Comparison of ENCODE assay signal across 33 cellular contexts in the genomic region with DNA sequence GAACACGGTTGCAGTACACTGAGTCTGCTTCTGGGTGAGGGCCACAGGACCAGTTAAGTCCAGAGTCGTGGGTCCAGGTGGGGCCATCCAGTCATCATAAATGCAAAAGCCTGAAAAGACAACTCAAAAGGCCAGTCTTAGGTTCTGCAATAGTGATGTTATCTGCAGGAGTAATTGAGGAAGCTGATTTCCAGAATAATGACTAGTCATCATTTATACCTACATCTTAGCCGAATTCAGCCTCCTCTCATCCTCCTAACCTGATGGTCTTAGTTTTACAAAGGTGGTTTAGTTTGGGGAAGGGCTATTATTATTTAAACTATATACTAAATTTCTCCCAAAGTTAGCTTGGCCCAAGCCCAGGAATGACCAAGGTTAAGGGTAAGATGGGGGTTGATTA. TPM values are rescaled to one million over a fixed set of nuclear protein-coding genes. Genes with fewer than 3 reads are reported as not detected.
DNase-seq lines count a peak whose midpoint lies in the region; ATAC-seq, FAIRE-seq and TF ChIP-seq lines count a peak whose summit lies in the region.
"Had no signal": no experiment of that assay in that cellular context is flagged by ENCODE, and none has a peak within 500 bp of the region (broad histone marks: within the 10 kb centered on the region; RNA-seq: fewer than 3 reads in every experiment).

No MANE protein-coding gene starts in this region.

- H3K27ac Mint-ChIP-seq in MCF 10A (ENCODE audit: low read depth, unreplicated experiment) (peak overlapping the region; percentile 61), osteocyte (ENCODE audit: unreplicated experiment) (no peak overlapping the region)
- H3K27ac Mint-ChIP-seq: CD14-positive monocyte; CD4-positive, alpha-beta memory T cell; CD4-positive, CD25-positive, alpha-beta regulatory T cell; CD8-positive, alpha-beta memory T cell had no signal

- dilution Hi-C loops in mammary epithelial cell (cut with HindIII; ENCODE audit: low sequenced_read_pairs) = no loop called here

- 80% methylated on average over 3 of the region's 3 CpGs for WGBS in mammary epithelial cell (ENCODE audit: low coverage, missing lambda C conversion rate)
- 10% methylated on average over 3 of the region's 3 CpGs for WGBS in A549 (ENCODE audit: missing lambda C conversion rate)

- no peaks in the 10 kb centered on the region for H3F3A ChIP-seq in Loucy (ENCODE audit: low read depth)

- BruUV-seq in MCF 10A (replicated peaks; lab: Mats Ljungman, UMichigan) (no TSS peak), mammary epithelial cell (replicated peaks; lab: Mats Ljungman, UMichigan) (no TSS peak)

- no peaks in the 10 kb centered on the region for H3K9me2 ChIP-seq in Loucy (replicated peaks; ENCODE audit: low read depth, low read length)

- H3K4me3 ChIP-seq in mammary epithelial cell (replicated peaks in 1 of 3; ENCODE audit: insufficient read depth in 1 of 3, low read depth in 2 of 3, low read length in 3 of 3) (no peak overlapping the region), A549 (no peak overlapping the region), Loucy (ENCODE audit: low read length, poor library complexity, severe bottlenecking) (no peak overlapping the region), HAP-1 (no peak overlapping the region)
- H3K4me3 ChIP-seq: BLaER1, GM12878 had no signal

- TF ChIP-seq RAD21 in A549 (conservative IDR thresholded peaks at IDR 0.05 in 1 of 2, IDR thresholded peaks at IDR 0.05 in 1 of 2) = no peak

- H3K4me3 Mint-ChIP-seq in MCF 10A (ENCODE audit: unreplicated experiment) (no peak overlapping the region), osteocyte (ENCODE audit: unreplicated experiment) (no peak overlapping the region)
- H3K4me3 Mint-ChIP-seq: CD4-positive, alpha-beta memory T cell; CD4-positive, CD25-positive, alpha-beta regulatory T cell; CD8-positive, alpha-beta memory T cell had no signal

- H3K4me2 ChIP-seq in mammary epithelial cell (ENCODE audit: insufficient read depth, low read depth, low read length) (no peak overlapping the region), A549 (no peak overlapping the region), Loucy (ENCODE audit: low read depth, low read length, poor library complexity, severe bottlenecking) (no peak overlapping the region)
- H3K4me2 ChIP-seq: BLaER1 had no signal

- TF ChIP-seq EP300 in A549 (IDR thresholded peaks at IDR 0.05) = no peak

- peaks cover 2% of the 10 kb centered on the region for H3K27me3 ChIP-seq in mammary epithelial cell (ENCODE audit: insufficient read depth, low read length)
- H3K27me3 ChIP-seq in Loucy (ENCODE audit: insufficient read depth, low read length, poor library complexity, severe bottlenecking) = no peaks in the 10 kb centered on the region
- H3K27me3 ChIP-seq in HAP-1 (ENCODE audit: low read depth) = no peaks in the 10 kb centered on the region
- H3K27me3 ChIP-seq: BE2C, BLaER1 had no signal

- H3K4me1 Mint-ChIP-seq in MCF 10A (ENCODE audit: insufficient read depth, unreplicated experiment) (peaks cover 63% of the 10 kb centered on the region), osteocyte (ENCODE audit: unreplicated experiment) (no peaks in the 10 kb centered on the region)
- H3K4me1 Mint-ChIP-seq: CD4-positive, alpha-beta memory T cell; CD8-positive, alpha-beta memory T cell had no signal

- H3K9me3 ChIP-seq in mammary epithelial cell (replicated peaks; ENCODE audit: insufficient read depth, low read length) (no peaks in the 10 kb centered on the region), A549 (no peaks in the 10 kb centered on the region), Loucy (ENCODE audit: insufficient read depth, low read depth, low read length) (no peaks in the 10 kb centered on the region), HAP-1 (no peaks in the 10 kb centered on the region)
- H3K9me3 ChIP-seq: BE2C, BLaER1 had no signal

- intact Hi-C loops in MCF 10A (cut with micrococcal nuclease) (no loop called here), mammary epithelial cell (cut with micrococcal nuclease) (no loop called here)

- H3K9me3 Mint-ChIP-seq in MCF 10A (ENCODE audit: unreplicated experiment) = no peaks in the 10 kb centered on the region
- no peaks in the 10 kb centered on the region for H3K9me3 Mint-ChIP-seq in osteocyte (ENCODE audit: unreplicated experiment)
- H3K9me3 Mint-ChIP-seq: CD4-positive, alpha-beta memory T cell; CD8-positive, alpha-beta memory T cell had no signal

- no peak for FAIRE-seq in A549 (lab: Jason Lieb, UNC)
- FAIRE-seq: GM12878, GM12892, GM18507 had no signal

- no peaks in the 10 kb centered on the region for H3K27me3 Mint-ChIP-seq in MCF 10A (ENCODE audit: insufficient read depth, unreplicated experiment)
- peaks cover 11% of the 10 kb centered on the region for H3K27me3 Mint-ChIP-seq in osteocyte (ENCODE audit: unreplicated experiment)
- H3K27me3 Mint-ChIP-seq: CD4-positive, CD25-positive, alpha-beta regulatory T cell had no signal

- H3K9ac ChIP-seq in mammary epithelial cell (ENCODE audit: insufficient read depth, low read length) (no peak overlapping the region), Loucy (ENCODE audit: low read depth, low read length, poor library complexity, severe bottlenecking) (no peak overlapping the region)
- H3K9ac ChIP-seq: BLaER1 had no signal

- in situ Hi-C loops in mammary epithelial cell (cut with MboI; ENCODE audit: low sequenced_read_pairs in 2 of 2) (no loop called here), HAP-1 (cut with MboI; ENCODE audit: low sequenced_read_pairs) (no loop called here)

- H3K36me3 Mint-ChIP-seq in MCF 10A (ENCODE audit: insufficient read depth, unreplicated experiment) (peaks cover 6% of the 10 kb centered on the region), osteocyte (ENCODE audit: unreplicated experiment) (no peaks in the 10 kb centered on the region)
- H3K36me3 Mint-ChIP-seq: CD14-positive monocyte; CD4-positive, alpha-beta memory T cell; CD4-positive, CD25-positive, alpha-beta regulatory T cell; CD8-positive, alpha-beta memory T cell had no signal

- H4K20me1 ChIP-seq in mammary epithelial cell (ENCODE audit: insufficient read depth, low read length) = no peaks in the 10 kb centered on the region
- H4K20me1 ChIP-seq in Loucy (ENCODE audit: insufficient read depth, low read length, poor library complexity, severe bottlenecking) = no peaks in the 10 kb centered on the region
- H4K20me1 ChIP-seq: BLaER1 had no signal

- CTCF ChIA-PET in MCF 10A (lab: Yijun Ruan, JAX) = interaction anchor here (0.7 to 10.0 kb wide), 5 partner anchors 37 to 750 kb away, joined by 3 to 198 read pairs (median 4); no protein-coding TSS in a partner anchor
- CTCF ChIA-PET in mammary epithelial cell (lab: Charles Lee; ENCODE audit: low non-redundant PET) = no interaction called here
- CTCF ChIA-PET in A549 (lab: Yijun Ruan, JAX) = interaction anchor here (5.4 kb wide), 1 partner anchor 89 kb away, joined by 29 read pairs; no protein-coding TSS in a partner anchor

- DNase-seq in MCF 10A (ENCODE audit: unreplicated experiment) (no peak), mammary epithelial cell (no peak), A549 (ENCODE audit: low read depth in 1 of 2, low spot score in 1 of 2) (no peak), osteocyte (ENCODE audit: extremely low spot score, unreplicated experiment) (peak; percentile 19), HAP-1 (ENCODE audit: low spot score in 2 of 2) (no peak), superior temporal gyrus (ENCODE audit: extremely low spot score) (no peak)
- DNase-seq: ACHN; BE2C; C1 segment of cervical spinal cord; CD4-positive, alpha-beta memory T cell; CD4-positive, CD25-positive, alpha-beta regulatory T cell; CD8-positive, alpha-beta memory T cell; COR-L47; DMS 273 treated with DMSO at 0.1 percent for 48 hours; DMS153; DMS53; DMS79; DND-41; EL; GDM1 had no signal

- H3K27ac ChIP-seq in mammary epithelial cell (ENCODE audit: insufficient read depth, low read depth, low read length) (no peak overlapping the region), A549 (no peak overlapping the region)
- H3K27ac ChIP-seq: 22Rv1, BLaER1 had no signal

- H3K79me2 ChIP-seq in mammary epithelial cell (ENCODE audit: insufficient read depth, low read length) (no peaks in the 10 kb centered on the region), Loucy (ENCODE audit: insufficient read depth, low read length) (no peaks in the 10 kb centered on the region)

- no peaks in the 10 kb centered on the region for H3K36me3 ChIP-seq in mammary epithelial cell (ENCODE audit: insufficient read depth, low read length)
- no peaks in the 10 kb centered on the region for H3K36me3 ChIP-seq in Loucy (ENCODE audit: insufficient read depth, low read length)
- no peaks in the 10 kb centered on the region for H3K36me3 ChIP-seq in HAP-1 (replicated peaks)
- H3K36me3 ChIP-seq: BE2C, BLaER1 had no signal

- no peak for TF ChIP-seq POLR2A in A549 (IDR thresholded peaks at IDR 0.05; ENCODE audit: low read length)

- H2AFZ ChIP-seq in mammary epithelial cell (ENCODE audit: low read depth, low read length) (no peak overlapping the region), Loucy (ENCODE audit: low read length) (peak overlapping the region; percentile 37; the same call in 1 of the 2 replicates)

- TF ChIP-seq CTCF in MCF 10A (IDR thresholded peaks at IDR 0.05; ENCODE audit: unreplicated experiment) (no peak), mammary epithelial cell (conservative IDR thresholded peaks at IDR 0.05 in 1 of 2, IDR thresholded peaks at IDR 0.05 in 1 of 2; ENCODE audit: extremely low read depth in 1 of 2, insufficient read depth in 1 of 2, low read depth in 1 of 2, low read length in 2 of 2) (no peak), A549 (IDR thresholded peaks at IDR 0.05) (no peak), Loucy (conservative IDR thresholded peaks at IDR 0.05; ENCODE audit: low read length) (no peak), osteocyte (IDR thresholded peaks at IDR 0.05) (no peak)

- POLR2A ChIA-PET in MCF 10A (lab: Yijun Ruan, JAX) (interaction anchor here (1.3 to 4.7 kb wide), 2 partner anchors 16 to 90 kb away, joined by 5 to 26 read pairs; no protein-coding TSS in a partner anchor), A549 (lab: Yijun Ruan, JAX) (no interaction called here)

- H3K4me1 ChIP-seq in mammary epithelial cell (ENCODE audit: insufficient read depth, low read length) (peaks cover 22% of the 10 kb centered on the region), A549 (no peaks in the 10 kb centered on the region), Loucy (ENCODE audit: insufficient read depth, low read length, poor library complexity, severe bottlenecking) (peaks cover 14% of the 10 kb centered on the region), HAP-1 (no peaks in the 10 kb centered on the region)
- H3K4me1 ChIP-seq: BE2C had no signal

- ATAC-seq in A549 (no peak), HG03139 (IDR thresholded peaks at IDR 0.05; ENCODE audit: unreplicated experiment) (no peak)
- ATAC-seq: GM12878 had no signal

TF ChIP-seq in A549, 52 proteins besides CTCF, POLR2A, EP300 and RAD21 (continues in another document):
- TF ChIP-seq TFCP2L1 (CRISPR knock-in tag; IDR thresholded peaks at IDR 0.05) = no peak

RNA-seq across cellular contexts. Expression of gene SLC5A9, which starts 23.5 kb away (rescaled TPM):
- total RNA-seq in MCF 10A (2022) (not detected in 2 replicates), mammary epithelial cell (not detected), osteocyte (not detected in 2 replicates)
- polyA plus RNA-seq in mammary epithelial cell (not detected), A549 (2011; rRNA removed) (0.21 and 0.49 TPM in 2 replicates), A549 (2017; fragmentation: RNase III; extraction: RNeasy Plus Mini Kit Qiagen cat#74134 plus additional on column Dnase treatment) (0.03 to 0.13 TPM (median 0.07 TPM) in 3 replicates)
- not detected for polyA minus RNA-seq in mammary epithelial cell
- 0.10 and 0.13 TPM in 2 replicates for polyA plus RNA-seq in A549 (2012; cell fraction: cytosol; rRNA removed)
- 0.24 and 0.59 TPM in 2 replicates for polyA plus RNA-seq in A549 (2012; cell fraction: nucleus; rRNA removed)
- polyA minus RNA-seq in A549 (2011; rRNA and poly(A)+ RNA removed) = 1.2 and 1.4 TPM in 2 replicates
- total RNA-seq: A172; A673; CD4-positive, alpha-beta memory T cell; CD4-positive, CD25-positive, alpha-beta regulatory T cell; CD8-positive, alpha-beta memory T cell; Daoy; G401; GM12878 had no signal
- polyA plus RNA-seq: AG04450; CD4-positive, alpha-beta memory T cell; CD4-positive, CD25-positive, alpha-beta regulatory T cell; CD8-positive, alpha-beta memory T cell had no signal
